ENCODE assay signal across 8 cellular contexts in the genomic region with DNA sequence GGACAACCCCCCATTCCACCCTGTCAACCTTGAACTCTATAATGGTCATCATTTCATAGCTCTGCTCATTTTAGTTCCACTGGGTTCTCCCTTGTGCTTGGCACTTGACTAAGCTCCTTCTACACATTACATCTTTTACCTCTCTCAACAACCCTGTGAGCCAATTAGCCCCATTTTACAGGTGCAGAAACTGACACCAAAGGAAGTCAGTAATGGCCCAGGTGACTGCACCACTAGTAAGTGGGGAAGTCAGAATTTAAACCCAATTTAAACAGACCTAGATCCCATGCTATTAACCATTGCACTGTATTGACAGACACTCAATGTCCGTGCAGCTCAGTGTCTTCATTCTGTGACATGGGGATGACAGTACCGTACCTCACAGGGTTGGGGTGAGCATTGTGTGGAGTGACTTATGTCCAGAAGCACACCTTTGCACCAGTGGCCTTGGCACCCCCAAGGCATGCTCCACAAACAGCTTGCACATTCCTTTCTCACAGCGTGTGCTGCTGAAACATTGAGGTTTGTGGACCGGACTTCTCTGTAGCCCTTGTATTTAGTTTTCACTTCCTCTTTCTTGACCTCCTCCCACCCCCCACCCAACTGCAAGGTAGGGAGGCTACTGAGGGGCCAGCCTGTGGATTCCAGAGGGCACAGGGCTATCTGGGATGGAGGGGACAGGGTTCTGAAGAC. TPM values are rescaled to one million over a fixed set of nuclear protein-coding genes. Genes with fewer than 3 reads are reported as not detected.
DNase-seq lines count a peak whose midpoint lies in the region; ATAC-seq and TF ChIP-seq lines count a peak whose summit lies in the region.

No MANE protein-coding gene starts in this region.

- H3K9me3 Mint-ChIP-seq in CD14-positive monocyte (peaks cover 5 to 14% (median 10%) of the 10 kb centered on the region in 7 donors), IgD-negative memory B cell (no peaks in the 10 kb centered on the region)
- H3K9me3 Mint-ChIP-seq in central memory CD8-positive, alpha-beta T cell: no peaks in the 10 kb centered on the region

- intact Hi-C loops in CD14-positive monocyte (cut with micrococcal nuclease): no loop called here

- H3K27me3 ChIP-seq in MG63: no peaks in the 10 kb centered on the region

- H3K36me3 Mint-ChIP-seq in CD14-positive monocyte (peaks cover 42 to 45% of the 10 kb centered on the region in 2 donors), IgD-negative memory B cell (no peaks in the 10 kb centered on the region)
- peaks cover 72% of the 10 kb centered on the region for H3K36me3 Mint-ChIP-seq in central memory CD8-positive, alpha-beta T cell (ENCODE audit: insufficient read depth)

- H3K27ac Mint-ChIP-seq in CD14-positive monocyte (peak overlapping the region; percentile 91 to 98 (median 97)), IgD-negative memory B cell (peak overlapping the region; percentile 39 to 88 (median 76))
- peak overlapping the region; percentile 100 for H3K27ac Mint-ChIP-seq in central memory CD8-positive, alpha-beta T cell (ENCODE audit: low read depth)

- H3K4me3 Mint-ChIP-seq in CD14-positive monocyte (peak overlapping the region; percentile 60 to 85), IgD-negative memory B cell (peak overlapping the region; percentile 31 to 93 (median 56))
- H3K4me3 Mint-ChIP-seq in central memory CD8-positive, alpha-beta T cell: peak overlapping the region; percentile 77

- H3K36me3 ChIP-seq in MG63: peaks cover 13% of the 10 kb centered on the region

- DNase-seq in CD14-positive monocyte (ENCODE audit: low spot score): no peak
- DNase-seq in central memory CD8-positive, alpha-beta T cell (ENCODE audit: low spot score in 2 of 2): no peak
- DNase-seq in cerebellar cortex (ENCODE audit: low spot score): no peak
- no peak for DNase-seq in mucosa of gallbladder (ENCODE audit: low spot score)
- DNase-seq in GF-D8 (lab: John Stamatoyannopoulos, UW): no peak
- DNase-seq in MG63: no peak

- TF ChIP-seq CTCF in CD14-positive monocyte (IDR thresholded peaks at IDR 0.05): no peak

- H3K4me3 ChIP-seq in MG63: no peak overlapping the region

- peaks cover 87% of the 10 kb centered on the region for H3K4me1 Mint-ChIP-seq in CD14-positive monocyte
- H3K4me1 Mint-ChIP-seq in IgD-negative memory B cell: peaks cover 62 to 79% (median 70%) of the 10 kb centered on the region in 3 donors
- H3K4me1 Mint-ChIP-seq in central memory CD8-positive, alpha-beta T cell: peaks cover 97% of the 10 kb centered on the region

- peak; percentile 38 for ATAC-seq in GM19043 (IDR thresholded peaks at IDR 0.05; ENCODE audit: low read depth, unreplicated experiment)
- no peak for ATAC-seq in central memory CD8-positive, alpha-beta T cell (replicated peaks; ENCODE audit: extremely low read depth, poor library complexity, severe bottlenecking)

- peaks cover 0 to 10% (median 5%) of the 10 kb centered on the region in 3 donors for H3K27me3 Mint-ChIP-seq in CD14-positive monocyte (ENCODE audit: low read depth in 3 of 3)
- H3K27me3 Mint-ChIP-seq in IgD-negative memory B cell: no peaks in the 10 kb centered on the region
- no peaks in the 10 kb centered on the region for H3K27me3 Mint-ChIP-seq in central memory CD8-positive, alpha-beta T cell

- H3K9me3 ChIP-seq in MG63: peaks cover 4% of the 10 kb centered on the region; the same call in 1 of the 2 replicates

RNA-seq across cellular contexts. Expression of gene IRF1, which starts 23.1 kb away (rescaled TPM):
- polyA plus RNA-seq in CD14-positive monocyte: 100 to 1,000 TPM; 125 to 129 TPM
- polyA plus RNA-seq in IgD-negative memory B cell: 207 TPM
- 38.3 TPM for total RNA-seq in mucosa of gallbladder
- 14.2 and 34.7 TPM in 2 replicates for total RNA-seq in MG63 (2014; rRNA removed; shearing (Covaris generic); ENCODE audit: low replicate concordance)
